In the genomic region with DNA sequence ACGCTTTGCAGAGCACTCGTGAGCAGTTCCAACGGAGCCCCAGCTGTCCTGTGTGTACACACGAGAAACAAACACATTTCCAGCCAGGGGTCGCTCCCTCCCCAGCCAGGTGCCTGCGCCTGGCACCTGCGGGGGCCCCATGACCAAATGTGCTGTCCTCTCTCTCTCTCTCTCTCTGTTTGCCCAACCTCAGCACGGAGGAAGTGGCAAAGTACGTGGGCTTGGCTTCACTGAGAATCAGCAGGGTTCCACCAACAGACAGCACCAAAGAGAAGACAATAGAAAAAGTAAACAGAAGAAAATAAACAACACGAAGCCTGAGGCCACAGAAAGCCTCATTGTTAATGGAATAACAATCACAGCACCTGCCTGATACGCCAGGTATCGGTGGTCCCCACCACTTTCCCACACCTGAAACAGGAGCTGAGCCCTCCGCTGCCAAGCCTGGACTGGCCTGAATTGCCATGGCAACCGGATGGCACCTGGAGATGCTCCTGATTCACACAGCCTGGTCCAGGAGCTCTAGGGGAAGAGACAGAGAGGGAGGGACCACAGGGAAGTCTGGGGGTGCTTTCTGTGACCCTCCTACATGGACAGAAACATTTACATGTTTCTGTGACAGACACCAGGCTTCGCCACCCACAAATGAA, we compare ENCODE assay signal across 11 cellular contexts.
DNase-seq lines count a peak whose midpoint lies in the region; ATAC-seq and TF ChIP-seq lines count a peak whose summit lies in the region.
"Had no signal": no experiment of that assay in that cellular context is flagged by ENCODE, and none has a peak within 500 bp of the region (broad histone marks: within the 10 kb centered on the region; RNA-seq: fewer than 3 reads in every experiment).

No MANE protein-coding gene starts in this region.

- ATAC-seq in GM21825 (IDR thresholded peaks at IDR 0.05; ENCODE audit: unreplicated experiment): no peak

- no peaks in the 10 kb centered on the region for H4K20me1 ChIP-seq in Karpas-422 (ENCODE audit: insufficient read depth, low read depth, low read length)

- H3K4me3 ChIP-seq in epithelial cell of proximal tubule (ENCODE audit: low read depth, low read length): no peak overlapping the region
- no peak overlapping the region for H3K4me3 ChIP-seq in Karpas-422 (ENCODE audit: low read length)
- H3K4me3 ChIP-seq: SK-N-MC had no signal

- H3K9ac ChIP-seq in Karpas-422 (ENCODE audit: low read length): no peak overlapping the region

- H3K9me2 ChIP-seq in Karpas-422 (replicated peaks; ENCODE audit: insufficient read depth, low read length): no peaks in the 10 kb centered on the region

- no peaks in the 10 kb centered on the region for H3K9me3 ChIP-seq in Karpas-422 (ENCODE audit: low read length)

- DNase-seq in DMS79 treated with DMSO at 0.1 percent for 48 hours (lab: John Stamatoyannopoulos, UW) (peak; percentile 93), NCI-H1092 treated with DMSO at 0.1 percent for 48 hours (lab: John Stamatoyannopoulos, UW) (peak; percentile 98), NCI-H69 (lab: John Stamatoyannopoulos, UW) (peak; percentile 100), epithelial cell of proximal tubule (ENCODE audit: low read depth) (no peak), OCI-M1 (lab: John Stamatoyannopoulos, UW) (no peak), Karpas-422 (no peak)
- DNase-seq in activated naive CD4-positive, alpha-beta T cell (lab: John Stamatoyannopoulos, UW): no peak
- DNase-seq: activated CD4-positive, alpha-beta T cell treated with anti-CD3 and anti-CD28 coated beads, Interleukin-2, amount 10 ng/mL, durations not matched to agents 24 days and 14 days; naive B cell had no signal

- no peaks in the 10 kb centered on the region for H3K27me3 ChIP-seq in Karpas-422 (ENCODE audit: low read length)

- peak; percentile 26 for TF ChIP-seq CTCF in epithelial cell of proximal tubule (conservative IDR thresholded peaks at IDR 0.05; ENCODE audit: low read depth, low read length)

- no peaks in the 10 kb centered on the region for H3K4me1 ChIP-seq in Karpas-422 (ENCODE audit: low read length)

- no peak overlapping the region for H3K4me2 ChIP-seq in Karpas-422 (ENCODE audit: low read depth, low read length, poor library complexity, severe bottlenecking)

- no peaks in the 10 kb centered on the region for H3K36me3 ChIP-seq in Karpas-422 (ENCODE audit: insufficient read depth, low read length)

- no peak overlapping the region for H2AFZ ChIP-seq in Karpas-422 (ENCODE audit: low read length)

- no peaks in the 10 kb centered on the region for H3K79me2 ChIP-seq in Karpas-422 (ENCODE audit: low read length)

- H3K27ac ChIP-seq in Karpas-422 (ENCODE audit: low read length): no peak overlapping the region
- H3K27ac ChIP-seq: SK-N-MC had no signal

Comparison
In these comparisons a context has a peak if more than half of its experiments do, and no peak if none do; other contexts are left out.
1. DNase-seq: peak in DMS79 treated with DMSO at 0.1 percent for 48 hours (single experiment), NCI-H1092 treated with DMSO at 0.1 percent for 48 hours (single experiment) and NCI-H69 (single experiment); none in epithelial cell of proximal tubule (single experiment), OCI-M1 (single experiment), Karpas-422 (single experiment) and activated naive CD4-positive, alpha-beta T cell (0 of 4).